ENCODE assay signal across 8 cellular contexts in the genomic region with DNA sequence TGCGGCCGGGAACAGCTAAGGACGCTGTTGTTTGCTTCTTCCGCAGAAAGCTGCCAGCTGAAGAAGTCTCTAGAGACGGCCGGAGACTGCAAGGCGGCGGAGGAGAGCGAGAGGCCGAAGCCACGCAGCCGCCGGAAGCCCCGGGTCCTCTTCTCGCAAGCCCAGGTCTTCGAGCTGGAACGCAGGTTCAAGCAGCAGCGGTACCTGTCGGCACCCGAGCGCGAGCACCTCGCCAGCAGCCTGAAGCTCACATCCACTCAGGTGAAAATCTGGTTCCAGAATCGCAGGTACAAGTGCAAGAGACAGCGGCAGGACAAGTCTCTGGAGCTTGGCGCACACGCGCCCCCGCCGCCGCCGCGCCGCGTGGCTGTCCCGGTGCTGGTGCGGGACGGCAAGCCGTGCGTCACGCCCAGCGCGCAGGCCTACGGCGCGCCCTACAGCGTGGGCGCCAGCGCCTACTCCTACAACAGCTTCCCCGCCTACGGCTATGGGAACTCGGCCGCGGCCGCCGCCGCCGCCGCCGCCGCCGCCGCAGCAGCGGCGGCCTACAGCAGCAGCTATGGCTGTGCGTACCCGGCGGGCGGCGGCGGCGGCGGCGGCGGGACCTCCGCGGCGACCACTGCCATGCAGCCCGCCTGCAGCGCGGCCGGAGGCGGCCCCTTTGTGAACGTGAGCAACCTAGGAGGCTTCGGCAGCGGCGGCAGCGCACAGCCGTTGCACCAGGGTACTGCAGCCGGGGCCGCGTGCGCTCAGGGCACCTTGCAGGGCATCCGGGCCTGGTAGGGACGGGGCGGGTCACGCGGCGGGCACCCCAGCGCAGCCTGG. TPM values are rescaled to one million over a fixed set of nuclear protein-coding genes. Genes with fewer than 3 reads are reported as not detected.
DNase-seq lines count a peak whose midpoint lies in the region; ATAC-seq and TF ChIP-seq lines count a peak whose summit lies in the region.

No MANE protein-coding gene starts in this region.

- no peak overlapping the region for H3K4me3 Mint-ChIP-seq in HFFc6

- H3K9me3 ChIP-seq in parathyroid adenoma (ENCODE audit: control insufficient read depth, low read length) (no peaks in the 10 kb centered on the region), PC-9 (ENCODE audit: insufficient read depth, low read depth) (no peaks in the 10 kb centered on the region)

- H2AFZ ChIP-seq in parathyroid adenoma (peak overlapping the region; percentile 47), PC-9 (no peak overlapping the region)

- H3K4me3 ChIP-seq in parathyroid adenoma (ENCODE audit: low read depth, low read length) (no peak overlapping the region), PC-9 (no peak overlapping the region)

- H3K4me1 ChIP-seq in parathyroid adenoma (no peaks in the 10 kb centered on the region), PC-9 (replicated peaks; ENCODE audit: insufficient read depth) (no peaks in the 10 kb centered on the region)

- H3K36me3 ChIP-seq in parathyroid adenoma (ENCODE audit: control insufficient read depth, insufficient read depth, low read length) = no peaks in the 10 kb centered on the region
- no peaks in the 10 kb centered on the region for H3K36me3 ChIP-seq in PC-9 (ENCODE audit: low read depth)

- H3K9me2 ChIP-seq in PC-9 (ENCODE audit: insufficient read depth) = no peaks in the 10 kb centered on the region

- peaks cover 5% of the 10 kb centered on the region; the same call in 1 of the 2 replicates for H3K36me3 Mint-ChIP-seq in HFFc6 (ENCODE audit: low read depth)

- peaks cover 86% of the 10 kb centered on the region for H3K27me3 Mint-ChIP-seq in HFFc6 (ENCODE audit: insufficient read depth)

- no peaks in the 10 kb centered on the region for H4K20me1 ChIP-seq in PC-9 (ENCODE audit: insufficient read depth)

- intact Hi-C loops in PC-9 (cut with micrococcal nuclease; ENCODE audit: unreplicated experiment) = no loop called here

- POLR2A ChIA-PET in PC-9 (lab: Charles Lee; ENCODE audit: unreplicated experiment) = no interaction called here

- H3F3A ChIP-seq in PC-9 (ENCODE audit: insufficient read depth, low read depth) = no peaks in the 10 kb centered on the region

- H3K27me3 ChIP-seq in parathyroid adenoma (ENCODE audit: control insufficient read depth, insufficient read depth, low read length) = peaks cover 48% of the 10 kb centered on the region
- H3K27me3 ChIP-seq in PC-9 (ENCODE audit: insufficient read depth, low read depth) = peaks cover 15% of the 10 kb centered on the region; the same call in 1 of the 2 replicates

- DNase-seq in DMS53 (lab: John Stamatoyannopoulos, UW) (peak; percentile 85), NCI-H460 (ENCODE audit: extremely low read depth, low read depth) (peak; percentile 29), PC-9 (no peak), GM19238 (ENCODE audit: insufficient read length, low spot score) (no peak), NCI-H524 treated with DMSO at 0.1 percent for 48 hours (lab: John Stamatoyannopoulos, UW) (no peak), HFFc6 (no peak)

- no TSS peak for BruUV-seq in PC-9 (replicated peaks; lab: Mats Ljungman, UMichigan)

- no peak overlapping the region for H3K27ac Mint-ChIP-seq in HFFc6

- no peak overlapping the region for H3K27ac ChIP-seq in parathyroid adenoma
- no peak overlapping the region for H3K27ac ChIP-seq in PC-9

- H3K4me1 Mint-ChIP-seq in HFFc6 (ENCODE audit: low read depth) = peaks cover 27% of the 10 kb centered on the region

- H3K79me2 ChIP-seq in parathyroid adenoma (no peaks in the 10 kb centered on the region), PC-9 (ENCODE audit: low read depth) (no peaks in the 10 kb centered on the region)

- H3K9me3 Mint-ChIP-seq in HFFc6 = peaks cover 4% of the 10 kb centered on the region; the same call in 1 of the 2 replicates

- peak; percentile 72 for ATAC-seq in esophagus mucosa

- H3K4me2 ChIP-seq in parathyroid adenoma (ENCODE audit: low read length) (peak overlapping the region; percentile 48), PC-9 (no peak overlapping the region)

- no peak overlapping the region for H3K9ac ChIP-seq in parathyroid adenoma

- TF ChIP-seq CTCF in parathyroid adenoma (IDR thresholded peaks at IDR 0.05) (no peak), PC-9 (conservative IDR thresholded peaks at IDR 0.05) (no peak), HFFc6 (IDR thresholded peaks at IDR 0.05) (no peak)

- CTCF ChIA-PET in PC-9 (lab: Charles Lee) = no interaction called here

RNA-seq across cellular contexts. Expression of a gene that starts 2.4 kb away (rescaled TPM):
- total RNA-seq in NCI-H460 (2014; rRNA removed; shearing (Covaris generic)) = 0.25 and 0.32 TPM in 2 replicates
- polyA plus RNA-seq in NCI-H460 (2014; cell fraction: nucleus; rRNA removed) = 0.46 TPM in 1 of 2 replicates, not detected in the other
- 0.12 TPM for total RNA-seq in esophagus mucosa
- total RNA-seq in PC-9 (2021) = not detected in 2 replicates
- total RNA-seq in HFFc6 (2021; fragmentation: NEBNext Ultra II Directional; extraction: Animal tissue kit (Norgen Biotek cat#: 25700)) = not detected

Comparison
In these comparisons a context has a peak if more than half of its experiments do, and no peak if none do; other contexts are left out.
1. DNase-seq: peak in DMS53 (single experiment) and NCI-H460 (single experiment); none in PC-9 (0 of 2), GM19238 (single experiment), NCI-H524 treated with DMSO at 0.1 percent for 48 hours (single experiment) and HFFc6 (single experiment).